8 cellular contexts compared by ENCODE assay signal in genomic region chr4:89056292-89056952, GRCh38. TPM values are rescaled to one million over a fixed set of nuclear protein-coding genes. Genes with fewer than 3 reads are reported as not detected.
DNase-seq lines count a peak whose midpoint lies in the region; ATAC-seq, FAIRE-seq and TF ChIP-seq lines count a peak whose summit lies in the region.

No MANE protein-coding gene starts in this region.

- peak; percentile 13 for TF ChIP-seq EP300 in ovary (IDR thresholded peaks at IDR 0.05)

- peak overlapping the region; percentile 56 for H3K4me3 ChIP-seq in ovary
- no peak overlapping the region for H3K4me3 ChIP-seq in CD4-positive, alpha-beta memory T cell (ENCODE audit: low read length in 2 of 2)

- peaks cover 0 to 14% (median 11%) of the 10 kb centered on the region in 8 donors for H3K9me3 Mint-ChIP-seq in CD4-positive, alpha-beta memory T cell

- POLR2A ChIA-PET in CD4-positive, alpha-beta memory T cell (lab: Charles Lee; ENCODE audit: partially characterized antibody) = no interaction called here

- intact Hi-C loops in ovary (cut with DNase I) = loop anchor here in 1 of 4 donors (2.0 kb wide), 1 partner anchor 56 kb away; no protein-coding TSS in a partner anchor
- intact Hi-C loops in CD4-positive, alpha-beta memory T cell (cut with micrococcal nuclease) = no loop called here

- ATAC-seq in esophagus mucosa = peak; percentile 44

- CTCF ChIA-PET in CD4-positive, alpha-beta memory T cell (lab: Charles Lee; ENCODE audit: partially characterized antibody) = no interaction called here

- peaks cover 10% of the 10 kb centered on the region for H3K4me1 ChIP-seq in ovary (ENCODE audit: insufficient read depth)
- H3K4me1 ChIP-seq in CD4-positive, alpha-beta memory T cell (ENCODE audit: insufficient read depth, low read length) = no peaks in the 10 kb centered on the region

- H3K36me3 Mint-ChIP-seq in CD4-positive, alpha-beta memory T cell = no peaks in the 10 kb centered on the region

- TF ChIP-seq POLR2A in GM12891 (IDR thresholded peaks at IDR 0.05; ENCODE audit: low read depth, low read length) (no peak), ovary (IDR thresholded peaks at IDR 0.05) (no peak)

- peaks cover 0 to 2% of the 10 kb centered on the region in 2 donors for H3K27me3 Mint-ChIP-seq in CD4-positive, alpha-beta memory T cell

- H3K4me3 Mint-ChIP-seq in CD4-positive, alpha-beta memory T cell = peak overlapping the region in 2 of 8 donors; percentile 35 to 68

- H3K4me1 Mint-ChIP-seq in CD4-positive, alpha-beta memory T cell = peaks cover 5 to 17% (median 12%) of the 10 kb centered on the region in 4 donors

- H3K9me3 ChIP-seq in ovary = no peaks in the 10 kb centered on the region
- no peaks in the 10 kb centered on the region for H3K9me3 ChIP-seq in CD4-positive, alpha-beta memory T cell (ENCODE audit: control insufficient read depth in 1 of 2, low read length in 2 of 2)

- H3K27me3 ChIP-seq in ovary = no peaks in the 10 kb centered on the region
- H3K27me3 ChIP-seq in CD4-positive, alpha-beta memory T cell (ENCODE audit: insufficient read depth, low read length) = no peaks in the 10 kb centered on the region

- no peaks in the 10 kb centered on the region for H3K36me3 ChIP-seq in ovary
- no peaks in the 10 kb centered on the region for H3K36me3 ChIP-seq in CD4-positive, alpha-beta memory T cell (ENCODE audit: insufficient read depth, low read length)

- no peak overlapping the region for H3K27ac Mint-ChIP-seq in CD4-positive, alpha-beta memory T cell

- H3K27ac ChIP-seq in ovary = peak overlapping the region in 1 of 2 donors; percentile 8
- H3K27ac ChIP-seq in CD4-positive, alpha-beta memory T cell (ENCODE audit: low read depth, low read length) = no peak overlapping the region

- 1 to 8% (median 8%) methylated on average over 2 of the region's 2 CpGs for WGBS in ovary, 3 donors

- FAIRE-seq in GM12891 (lab: Jason Lieb, UNC) (peak; percentile 13), HTR-8/SVneo (lab: Jason Lieb, UNC) (no peak)

- DNase-seq in GM12891 (ENCODE audit: insufficient read length, low spot score) (no peak), HTR-8/SVneo (ENCODE audit: insufficient read length, low spot score) (peak; percentile 3), ovary (no peak), epidermal melanocyte (ENCODE audit: insufficient read length, low spot score) (no peak), mucosa of gallbladder (ENCODE audit: low spot score) (no peak), T-helper 9 cell (no peak)
- DNase-seq in CD4-positive, alpha-beta memory T cell = no peak

- no peak for TF ChIP-seq CTCF in ovary (IDR thresholded peaks at IDR 0.05)

TF ChIP-seq in GM12891, 5 proteins besides CTCF, POLR2A, EP300 and RAD21:
- TF ChIP-seq SPI1 (IDR thresholded peaks at IDR 0.05; ENCODE audit: low read depth, low read length) (no peak), POU2F2 (IDR thresholded peaks at IDR 0.05; ENCODE audit: low read depth, low read length) (no peak), PAX5 (IDR thresholded peaks at IDR 0.05; ENCODE audit: insufficient read depth, low read length, severe bottlenecking) (no peak), TAF1 (IDR thresholded peaks at IDR 0.05; ENCODE audit: low read depth, low read length) (no peak), POLR2AphosphoS5 (IDR thresholded peaks at IDR 0.05; ENCODE audit: low read depth, low read length) (no peak)
TF ChIP-seq in GM12891: peak in this region for 0.

RNA-seq across cellular contexts. Expression of gene FAM13A, which starts 0.6 kb away (rescaled TPM):
- polyA plus RNA-seq in GM12891 (2012; ENCODE audit: low read depth, missing spikeins) = 1.8 TPM
- total RNA-seq in esophagus mucosa = 5.7 TPM
- 10 to 100 TPM; 29.3 to 51.8 (median 43.0) TPM for total RNA-seq in ovary
- polyA plus RNA-seq in ovary = 10 to 100 TPM; 16.7 to 31.3 TPM
- 43.8 TPM for total RNA-seq in mucosa of gallbladder
- 10 to 100 TPM in 1 of 2 experiments, 1 to 10 TPM in 1; 9.6 to 12.2 TPM for total RNA-seq in CD4-positive, alpha-beta memory T cell
- polyA plus RNA-seq in CD4-positive, alpha-beta memory T cell = 10 to 100 TPM; 13.8 to 19.7 TPM

RNA-seq across cellular contexts. Expression of gene TIGD2, which starts 54.9 kb away (rescaled TPM):
- polyA plus RNA-seq in GM12891 (2012; ENCODE audit: low read depth, missing spikeins) = 1.8 TPM
- total RNA-seq in esophagus mucosa = 3.6 TPM
- 1 to 10 TPM; 1.5 to 4.0 (median 2.4) TPM for total RNA-seq in ovary
- polyA plus RNA-seq in ovary = 1 to 10 TPM; 1.8 to 4.0 TPM
- total RNA-seq in mucosa of gallbladder = 8.9 TPM
- 1 to 10 TPM; 6.7 to 7.1 TPM for total RNA-seq in CD4-positive, alpha-beta memory T cell
- 1 to 10 TPM; 2.1 to 3.6 TPM for polyA plus RNA-seq in CD4-positive, alpha-beta memory T cell
